Comparison of ENCODE assay signal across 11 cellular contexts in genomic region chr1:107076846-107077245, GRCh38. TPM values are rescaled to one million over a fixed set of nuclear protein-coding genes. Genes with fewer than 3 reads are reported as not detected.
A peak's percentile ranks its signal among the peaks of the same experiment; 100 is the strongest.
DNase-seq lines count a peak whose midpoint lies in the region; ATAC-seq, FAIRE-seq and TF ChIP-seq lines count a peak whose summit lies in the region.
"Had no signal": no experiment of that assay in that cellular context is flagged by ENCODE, and none has a peak within 500 bp of the region (broad histone marks: within the 10 kb centered on the region; RNA-seq: fewer than 3 reads in every experiment).

No MANE protein-coding gene starts in this region.

- ATAC-seq in HG02678 (IDR thresholded peaks at IDR 0.05; ENCODE audit: unreplicated experiment): no peak
- ATAC-seq: activated CD8-positive, alpha-beta T cell treated with anti-CD3 and anti-CD28 coated beads, Interleukin-2, amount 10 ng/mL, durations not matched to agents 7 days and 5 days had no signal

- H3K4me1 ChIP-seq in esophagus squamous epithelium: no peaks in the 10 kb centered on the region
- H3K4me1 ChIP-seq in right atrium auricular region: no peaks in the 10 kb centered on the region
- H3K4me1 ChIP-seq: HAP-1 had no signal

- intact Hi-C loops in esophagus squamous epithelium (cut with DNase I): no loop called here

- FAIRE-seq in RCC 7860 (lab: Jason Lieb, UNC): peak; percentile 99

- H3K27me3 ChIP-seq in esophagus squamous epithelium (no peaks in the 10 kb centered on the region), right atrium auricular region (no peaks in the 10 kb centered on the region)

- TF ChIP-seq CTCF in esophagus squamous epithelium (IDR thresholded peaks at IDR 0.05): no peak
- no peak for TF ChIP-seq CTCF in right atrium auricular region (IDR thresholded peaks at IDR 0.05)

- H3K9me3 ChIP-seq in esophagus squamous epithelium (no peaks in the 10 kb centered on the region), right atrium auricular region (no peaks in the 10 kb centered on the region)
- H3K9me3 ChIP-seq: HAP-1 had no signal

- H3K27ac ChIP-seq in esophagus squamous epithelium (no peak overlapping the region), right atrium auricular region (no peak overlapping the region)

- no peaks in the 10 kb centered on the region for H3K36me3 ChIP-seq in esophagus squamous epithelium
- H3K36me3 ChIP-seq in right atrium auricular region: no peaks in the 10 kb centered on the region
- H3K36me3 ChIP-seq: HAP-1 had no signal

- 62 to 68% methylated on average over 5 of the region's 5 CpGs for WGBS in esophagus squamous epithelium, 2 donors

- DNase-seq in SIG-M5 treated with dmso at 0.1 percent for 504 hours (lab: John Stamatoyannopoulos, UW; ENCODE audit: unreplicated experiment): peak; percentile 77
- DNase-seq in SIG-M5 (lab: John Stamatoyannopoulos, UW): no peak
- peak; percentile 94 for DNase-seq in RCC 7860 (ENCODE audit: low spot score)
- DNase-seq in fibroblast of gingiva (ENCODE audit: low read depth): peak; percentile 76
- no peak for DNase-seq in esophagus squamous epithelium (lab: John Stamatoyannopoulos, UW)
- no peak for DNase-seq in right atrium auricular region (ENCODE audit: low spot score)
- no peak for DNase-seq in C1 segment of cervical spinal cord (lab: John Stamatoyannopoulos, UW)
- DNase-seq: activated CD8-positive, alpha-beta T cell treated with anti-CD3 and anti-CD28 coated beads, Interleukin-2, amount 10 ng/mL, durations not matched to agents 7 days and 5 days; NCI-H526 treated with DMSO at 0.1 percent for 48 hours had no signal

- H3K4me3 ChIP-seq in esophagus squamous epithelium: no peak overlapping the region
- H3K4me3 ChIP-seq in right atrium auricular region: no peak overlapping the region
- H3K4me3 ChIP-seq: HAP-1 had no signal

- no peak for TF ChIP-seq POLR2A in esophagus squamous epithelium (IDR thresholded peaks at IDR 0.05)

RNA-seq across cellular contexts. Expression of gene PRMT6, which starts 20.4 kb away (rescaled TPM):
- total RNA-seq in esophagus squamous epithelium: 10 to 100 TPM in 3 of 4 donors, 1 to 10 TPM in 1; 8.2 to 20.6 (median 13.7) TPM
- total RNA-seq in right atrium auricular region: 1 to 10 TPM; 2.9 to 6.8 TPM

Comparison
In these comparisons a context has a peak if more than half of its experiments do, and no peak if none do; other contexts are left out.
1. DNase-seq: peak in SIG-M5 treated with dmso at 0.1 percent for 504 hours (single experiment), RCC 7860 (single experiment) and fibroblast of gingiva (single experiment); none in SIG-M5 (single experiment), esophagus squamous epithelium (single experiment), right atrium auricular region (single experiment) and C1 segment of cervical spinal cord (0 of 14).